Comparison of ENCODE assay signal across 1 cellular context in genomic region chr11:96207459-96208449, GRCh38.
TF ChIP-seq lines count a peak whose summit lies in the region.

No MANE protein-coding gene starts in this region.

TF ChIP-seq in HepG2, 621 proteins besides CTCF, POLR2A, EP300 and RAD21 (continued from another document and continues in another):
- TF ChIP-seq ZMAT3 (CRISPR knock-in tag; conservative IDR thresholded peaks at IDR 0.05) (0 out of 2 replicates have a peak, but pooled peaks have one; percentile 38), PAXIP1 (CRISPR knock-in tag; conservative IDR thresholded peaks at IDR 0.05) (peak; percentile 73), IRX3 (CRISPR knock-in tag; IDR thresholded peaks at IDR 0.05; ENCODE audit: borderline replicate concordance, low read depth) (no peak), ZKSCAN5 (CRISPR knock-in tag; IDR thresholded peaks at IDR 0.05) (no peak), ZBTB46 (CRISPR knock-in tag; IDR thresholded peaks at IDR 0.05; ENCODE audit: borderline replicate concordance) (no peak), PCBP1 (IDR thresholded peaks at IDR 0.05; ENCODE audit: borderline replicate concordance, low read depth, low read length) (no peak), PREB (CRISPR knock-in tag; IDR thresholded peaks at IDR 0.05) (no peak), SOX6 (IDR thresholded peaks at IDR 0.05) (no peak), SOX6 (CRISPR knock-in tag; IDR thresholded peaks at IDR 0.05) (peak; percentile 85), ZNF3 (CRISPR knock-in tag; IDR thresholded peaks at IDR 0.05) (no peak), AKNA (CRISPR knock-in tag; IDR thresholded peaks at IDR 0.05; ENCODE audit: borderline replicate concordance) (no peak), ZNF292 (CRISPR knock-in tag; IDR thresholded peaks at IDR 0.05; ENCODE audit: borderline replicate concordance, low read depth) (0 out of 2 replicates have a peak, but pooled peaks have one; percentile 19), HMG20A (CRISPR knock-in tag; IDR thresholded peaks at IDR 0.05; ENCODE audit: borderline replicate concordance) (peak; percentile 53; the same call in 1 of the 2 replicates), THRA (CRISPR knock-in tag; IDR thresholded peaks at IDR 0.05; ENCODE audit: borderline replicate concordance) (no peak), POGZ (CRISPR knock-in tag; IDR thresholded peaks at IDR 0.05) (peak; percentile 77), CEBPG (CRISPR knock-in tag; IDR thresholded peaks at IDR 0.05) (peak; percentile 48), KDM2A (CRISPR knock-in tag; IDR thresholded peaks at IDR 0.05; ENCODE audit: borderline replicate concordance, low read depth) (no peak), NKX3-1 (CRISPR knock-in tag; IDR thresholded peaks at IDR 0.05) (no peak), ZNF605 (CRISPR knock-in tag; IDR thresholded peaks at IDR 0.05) (no peak), ZNF33B (CRISPR knock-in tag; IDR thresholded peaks at IDR 0.05) (no peak), PITX1 (CRISPR knock-in tag; IDR thresholded peaks at IDR 0.05) (peak; percentile 55; the same call in 1 of the 2 replicates), ZGPAT (CRISPR knock-in tag; IDR thresholded peaks at IDR 0.05) (peak; percentile 84), ZNF335 (CRISPR knock-in tag; IDR thresholded peaks at IDR 0.05) (no peak), GFI1 (CRISPR knock-in tag; IDR thresholded peaks at IDR 0.05; ENCODE audit: borderline replicate concordance) (peak; percentile 73; the same call in 1 of the 2 replicates), HNF1B (CRISPR knock-in tag; IDR thresholded peaks at IDR 0.05) (0 out of 2 replicates have a peak, but pooled peaks have one; percentile 21), ZNF143 (CRISPR knock-in tag; IDR thresholded peaks at IDR 0.05) (no peak), ZBTB25 (CRISPR knock-in tag; IDR thresholded peaks at IDR 0.05) (peak; percentile 24; the same call in 1 of the 2 replicates), BCL6 (CRISPR knock-in tag; IDR thresholded peaks at IDR 0.05) (peak; percentile 67), SCMH1 (CRISPR knock-in tag; IDR thresholded peaks at IDR 0.05; ENCODE audit: borderline replicate concordance) (no peak), ELF4 (CRISPR knock-in tag; IDR thresholded peaks at IDR 0.05; ENCODE audit: borderline replicate concordance) (no peak), SOX13 (IDR thresholded peaks at IDR 0.05) (no peak), SOX13 (CRISPR knock-in tag; conservative IDR thresholded peaks at IDR 0.05 in 1 of 2, IDR thresholded peaks at IDR 0.05 in 1 of 2) (peak in 1 of 2 experiments; percentile 74; a peak in 2 of 4 replicates), ZNF362 (CRISPR knock-in tag; IDR thresholded peaks at IDR 0.05; ENCODE audit: borderline replicate concordance) (peak; percentile 95), PHF21A (CRISPR knock-in tag; IDR thresholded peaks at IDR 0.05) (peak; percentile 36; the same call in 1 of the 2 replicates), GABPA (IDR thresholded peaks at IDR 0.05; ENCODE audit: low read depth, low read length) (no peak), GABPA (CRISPR knock-in tag; IDR thresholded peaks at IDR 0.05; ENCODE audit: low read depth) (peak; percentile 81), ZNF124 (CRISPR knock-in tag; IDR thresholded peaks at IDR 0.05) (no peak), MEF2D (CRISPR knock-in tag; IDR thresholded peaks at IDR 0.05) (0 out of 2 replicates have a peak, but pooled peaks have one; percentile 49), RBFOX2 (IDR thresholded peaks at IDR 0.05; ENCODE audit: low read depth, low read length) (no peak), NFYC (CRISPR knock-in tag; IDR thresholded peaks at IDR 0.05) (no peak), BHLHE40 (IDR thresholded peaks at IDR 0.05; ENCODE audit: low read length) (no peak), ZNF30 (CRISPR knock-in tag; IDR thresholded peaks at IDR 0.05) (no peak), ZNF256 (CRISPR knock-in tag; conservative IDR thresholded peaks at IDR 0.05) (no peak), FOSL2 (CRISPR knock-in tag; IDR thresholded peaks at IDR 0.05) (peak; percentile 19; the same call in 1 of the 2 replicates), NCOA5 (CRISPR knock-in tag; IDR thresholded peaks at IDR 0.05) (no peak), ARHGAP35 (CRISPR knock-in tag; IDR thresholded peaks at IDR 0.05; ENCODE audit: borderline replicate concordance) (no peak), MAFK (conservative IDR thresholded peaks at IDR 0.05 in 1 of 2, IDR thresholded peaks at IDR 0.05 in 1 of 2; ENCODE audit: low read length in 2 of 2) (no peak), BATF2 (CRISPR knock-in tag; IDR thresholded peaks at IDR 0.05) (no peak)
